ENCODE assay signal across 8 cellular contexts in the genomic region with DNA sequence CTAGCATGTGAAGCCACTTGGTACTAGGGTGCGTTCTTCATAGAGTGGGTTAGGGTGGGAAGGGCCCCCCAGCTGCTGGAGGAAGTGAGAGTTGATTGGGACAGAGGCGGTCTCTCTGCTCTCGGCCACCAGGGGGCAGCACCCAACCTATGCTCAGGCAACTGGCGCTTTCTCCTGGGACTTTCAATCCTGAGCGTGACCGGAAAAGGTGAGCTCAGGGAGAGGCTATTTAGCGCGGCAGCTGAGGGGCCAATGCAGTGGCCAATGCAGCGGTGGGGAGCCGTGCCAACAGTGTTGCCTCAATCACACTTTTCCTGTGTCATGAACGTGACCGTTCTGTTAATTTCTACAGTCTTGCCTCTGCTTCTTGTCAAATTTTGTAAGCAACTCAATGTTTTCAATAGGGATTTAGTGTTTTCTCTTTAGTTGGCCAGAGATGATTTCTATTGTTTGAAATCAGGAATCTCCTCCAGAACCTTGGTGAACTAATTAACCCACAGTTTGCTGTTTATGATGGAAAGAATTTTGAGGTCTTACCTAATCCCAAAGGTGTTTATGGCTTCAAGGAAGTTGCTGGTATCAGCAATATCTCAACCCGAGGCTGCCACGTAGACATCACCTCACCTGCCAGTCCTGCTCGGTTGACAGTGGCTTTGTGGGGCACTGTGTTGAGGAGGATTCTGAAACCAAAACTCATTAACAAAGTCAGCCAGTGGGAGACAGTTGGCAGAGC.
DNase-seq lines count a peak whose midpoint lies in the region; ATAC-seq and TF ChIP-seq lines count a peak whose summit lies in the region.

No MANE protein-coding gene starts in this region.

- H3K4me1 Mint-ChIP-seq in HFFc6 (ENCODE audit: low read depth), result peaks cover 36% of the 10 kb centered on the region
- H3K4me1 Mint-ChIP-seq in dendritic cell treated with granulocyte-macrophage colony-stimulating factor and Interleukin-4, amounts not matched to agents 40 ng/mL and 50 ng/mL, for 4 days (ENCODE audit: low read depth), result peaks cover 18% of the 10 kb centered on the region

- peak; percentile 97 to 99 (median 98) for ATAC-seq in right lobe of liver

- no peaks in the 10 kb centered on the region for H3K27me3 ChIP-seq in right lobe of liver

- H3K4me3 ChIP-seq in right lobe of liver, result peak overlapping the region in 1 of 3 donors; percentile 26

- DNase-seq in GM10266 (ENCODE audit: extremely low spot score) (peak; percentile 71), HFFc6 (peak; percentile 50), NCI-H1694 (lab: John Stamatoyannopoulos, UW) (peak; percentile 6), right lobe of liver (peak; percentile 84 to 89 (median 87)), DMS79 (lab: John Stamatoyannopoulos, UW) (no peak)
- DNase-seq in activated CD4-positive, alpha-beta T cell treated with anti-CD3 and anti-CD28 coated beads for 48 hours, result peak; percentile 71
- DNase-seq in stimulated activated CD4-positive, alpha-beta T cell treated with anti-CD3 and anti-CD28 coated beads, Interleukin-4, amount 100 ng/mL, for 4 hours, result peak; percentile 9 to 51

- no peak for TF ChIP-seq POLR2A in right lobe of liver (IDR thresholded peaks at IDR 0.05)

- H3K27ac Mint-ChIP-seq in HFFc6, result peak overlapping the region; percentile 71; the same call in 1 of the 2 replicates
- no peak overlapping the region for H3K27ac Mint-ChIP-seq in dendritic cell treated with granulocyte-macrophage colony-stimulating factor and Interleukin-4, amounts not matched to agents 40 ng/mL and 50 ng/mL, for 4 days

- H3K9me3 Mint-ChIP-seq in HFFc6, result peaks cover 6% of the 10 kb centered on the region
- peaks cover 11% of the 10 kb centered on the region for H3K9me3 Mint-ChIP-seq in dendritic cell treated with granulocyte-macrophage colony-stimulating factor and Interleukin-4, amounts not matched to agents 40 ng/mL and 50 ng/mL, for 4 days

- peaks cover 11% of the 10 kb centered on the region for H3K27me3 Mint-ChIP-seq in HFFc6 (ENCODE audit: insufficient read depth)
- peaks cover 3% of the 10 kb centered on the region for H3K27me3 Mint-ChIP-seq in dendritic cell treated with granulocyte-macrophage colony-stimulating factor and Interleukin-4, amounts not matched to agents 40 ng/mL and 50 ng/mL, for 4 days

- H3K36me3 Mint-ChIP-seq in HFFc6 (ENCODE audit: low read depth), result no peaks in the 10 kb centered on the region
- H3K36me3 Mint-ChIP-seq in dendritic cell treated with granulocyte-macrophage colony-stimulating factor and Interleukin-4, amounts not matched to agents 40 ng/mL and 50 ng/mL, for 4 days (ENCODE audit: low read depth), result no peaks in the 10 kb centered on the region

- H3K9me3 ChIP-seq in right lobe of liver, result no peaks in the 10 kb centered on the region

- TF ChIP-seq CTCF in GM10266 (IDR thresholded peaks at IDR 0.05; ENCODE audit: control insufficient read depth, insufficient read depth, low read depth, missing control alignments), result peak; percentile 76
- TF ChIP-seq CTCF in HFFc6 (IDR thresholded peaks at IDR 0.05), result peak; percentile 98
- peak; percentile 84 to 98 (median 96) for TF ChIP-seq CTCF in right lobe of liver (IDR thresholded peaks at IDR 0.05)

- H3K4me3 Mint-ChIP-seq in HFFc6, result peak overlapping the region; percentile 31; the same call in 1 of the 2 replicates
- H3K4me3 Mint-ChIP-seq in dendritic cell treated with granulocyte-macrophage colony-stimulating factor and Interleukin-4, amounts not matched to agents 40 ng/mL and 50 ng/mL, for 4 days, result peak overlapping the region; percentile 58

- H3K27ac ChIP-seq in right lobe of liver, result no peak overlapping the region

- H3K4me1 ChIP-seq in right lobe of liver, result no peaks in the 10 kb centered on the region

- no peaks in the 10 kb centered on the region for H3K36me3 ChIP-seq in right lobe of liver

- 30% methylated on average over 11 of the region's 15 CpGs for WGBS in right lobe of liver (ENCODE audit: insufficient coverage, low coverage, low lambda C conversion rate, missing lambda C conversion rate)

- intact Hi-C loops in dendritic cell treated with granulocyte-macrophage colony-stimulating factor and Interleukin-4, amounts not matched to agents 40 ng/mL and 50 ng/mL, for 4 days (cut with micrococcal nuclease), result loop anchor here (10.0 kb wide), 1 partner anchor 218 kb away; no protein-coding TSS in a partner anchor
- intact Hi-C loops in right lobe of liver (cut with DNase I), result loop anchor here in 1 of 2 donors (10.0 kb wide), 1 partner anchor 228 kb away; no protein-coding TSS in a partner anchor
